ENCODE assay signal across 8 cellular contexts in genomic region chr14:23988610-23989363, GRCh38. TPM values are rescaled to one million over a fixed set of nuclear protein-coding genes. Genes with fewer than 3 reads are reported as not detected.
DNase-seq lines count a peak whose midpoint lies in the region; ATAC-seq and TF ChIP-seq lines count a peak whose summit lies in the region.
"Not testable (repeated sequence)": the region's sequence is repeated elsewhere in the genome, so short reads cannot be mapped to it uniquely, and the experiment has no call there.

Gene DHRS4L2, plus strand, starts transcription at chr14:23988929. Its CDS starts 19 bp downstream, at chr14:23988948.

- H3K4me1 ChIP-seq in duodenal mucosa (ENCODE audit: control insufficient read depth in 1 of 2, insufficient read depth in 2 of 2, low read length in 2 of 2): peaks cover 4 to 22% of the 10 kb centered on the region in 2 donors
- not testable (repeated sequence) for H3K4me1 ChIP-seq in right lobe of liver

- intact Hi-C loops in right lobe of liver (cut with DNase I): not testable (repeated sequence)

- not testable (repeated sequence) for H3K36me3 ChIP-seq in duodenal mucosa (ENCODE audit: control insufficient read depth in 1 of 2, insufficient read depth in 2 of 2, low read length in 2 of 2); right lobe of liver

- TF ChIP-seq CTCF in right lobe of liver (IDR thresholded peaks at IDR 0.05): not testable (repeated sequence)

- H3K27ac Mint-ChIP-seq in activated CD8-positive, alpha-beta T cell treated with anti-CD3 and anti-CD28 coated beads, Interleukin-2, amount 10 ng/mL, durations not matched to agents 7 days and 5 days: peak within 1 kb of the TSS; percentile 82

- peak; percentile 52 for DNase-seq in Ammon's horn (ENCODE audit: low spot score)
- DNase-seq in NCI-H774 (lab: John Stamatoyannopoulos, UW): peak; percentile 81
- peak; percentile 86 for DNase-seq in activated CD8-positive, alpha-beta T cell treated with anti-CD3 and anti-CD28 coated beads, Interleukin-2, amount 10 ng/mL, durations not matched to agents 7 days and 5 days
- DNase-seq in right lobe of liver: peak; percentile 92 to 94 (median 94)
- DNase-seq in stimulated activated CD4-positive, alpha-beta T cell treated with anti-CD3 and anti-CD28 coated beads, Interleukin-2, amount 100 ng/mL, for 24 hours: peak; percentile 84 to 91

- CTCF ChIA-PET in activated CD8-positive, alpha-beta T cell treated with anti-CD3 and anti-CD28 coated beads, Interleukin-2, amount 10 ng/mL, durations not matched to agents 7 days and 5 days (lab: Charles Lee): interaction anchor here (0.8 to 2.1 kb wide), 3 partner anchors 69 to 120 kb away, joined by 3 to 9 read pairs (median 4); no protein-coding TSS in a partner anchor

- POLR2A ChIA-PET in activated CD8-positive, alpha-beta T cell treated with anti-CD3 and anti-CD28 coated beads, Interleukin-2, amount 10 ng/mL, durations not matched to agents 7 days and 5 days (lab: Charles Lee): not testable (repeated sequence)

- ATAC-seq in HG03108 (IDR thresholded peaks at IDR 0.05; ENCODE audit: unreplicated experiment) (peak; percentile 87), right lobe of liver (peak; percentile 99 to 100 (median 100))
- peak; percentile 98 for ATAC-seq in activated CD8-positive, alpha-beta T cell treated with anti-CD3 and anti-CD28 coated beads, Interleukin-2, amount 10 ng/mL, durations not matched to agents 7 days and 5 days

- H3K9me3 Mint-ChIP-seq in activated CD8-positive, alpha-beta T cell treated with anti-CD3 and anti-CD28 coated beads, Interleukin-2, amount 10 ng/mL, durations not matched to agents 7 days and 5 days (ENCODE audit: insufficient read depth): not testable (repeated sequence)

- TF ChIP-seq POLR2A in GM19099 (IDR thresholded peaks at IDR 0.05; ENCODE audit: extremely low read depth, insufficient read length, low read depth) (peak; percentile 59), right lobe of liver (IDR thresholded peaks at IDR 0.05) (peak; percentile 72)

- H3K9ac ChIP-seq in duodenal mucosa (ENCODE audit: low read depth in 1 of 2, low read length in 2 of 2): peak within 1 kb of the TSS; percentile 37 to 74

- H3K9me3 ChIP-seq in duodenal mucosa (ENCODE audit: control insufficient read depth in 1 of 2, low read length in 2 of 2); right lobe of liver: not testable (repeated sequence)

- peak within 1 kb of the TSS; percentile 50 to 74 for H3K4me3 ChIP-seq in duodenal mucosa (ENCODE audit: low read depth in 1 of 2, low read length in 2 of 2)
- H3K4me3 ChIP-seq in right lobe of liver: peak within 1 kb of the TSS; percentile 50 to 59 (median 57)

- H3K27me3 ChIP-seq in duodenal mucosa (ENCODE audit: control insufficient read depth in 1 of 2, insufficient read depth in 2 of 2, low read length in 2 of 2); right lobe of liver: not testable (repeated sequence)

- peak within 1 kb of the TSS; percentile 20 for H3K27ac ChIP-seq in duodenal mucosa (ENCODE audit: low read depth, low read length)
- peak within 1 kb of the TSS; percentile 6 to 43 (median 33) for H3K27ac ChIP-seq in right lobe of liver

- H3K4me3 Mint-ChIP-seq in activated CD8-positive, alpha-beta T cell treated with anti-CD3 and anti-CD28 coated beads, Interleukin-2, amount 10 ng/mL, durations not matched to agents 7 days and 5 days: peak within 1 kb of the TSS; percentile 79

- H3K27me3 Mint-ChIP-seq in activated CD8-positive, alpha-beta T cell treated with anti-CD3 and anti-CD28 coated beads, Interleukin-2, amount 10 ng/mL, durations not matched to agents 7 days and 5 days (ENCODE audit: low read depth): not testable (repeated sequence)

- peaks cover 41% of the 10 kb centered on the region for H3K4me1 Mint-ChIP-seq in activated CD8-positive, alpha-beta T cell treated with anti-CD3 and anti-CD28 coated beads, Interleukin-2, amount 10 ng/mL, durations not matched to agents 7 days and 5 days (ENCODE audit: low read depth)

- peaks cover 11% of the 10 kb centered on the region for H3K36me3 Mint-ChIP-seq in activated CD8-positive, alpha-beta T cell treated with anti-CD3 and anti-CD28 coated beads, Interleukin-2, amount 10 ng/mL, durations not matched to agents 7 days and 5 days (ENCODE audit: low read depth)

- 12% methylated on average over 13 of the region's 40 CpGs for WGBS in right lobe of liver (ENCODE audit: insufficient coverage, low coverage, low lambda C conversion rate, missing lambda C conversion rate)

RNA-seq across cellular contexts. Expression of gene DHRS4L2, which starts in this region (rescaled TPM):
- 10 to 100 TPM; 17.7 to 19.1 TPM for total RNA-seq in activated CD8-positive, alpha-beta T cell treated with anti-CD3 and anti-CD28 coated beads, Interleukin-2, amount 10 ng/mL, durations not matched to agents 7 days and 5 days
- total RNA-seq in right lobe of liver: 10 to 100 TPM; 17.7 to 53.6 (median 32.3) TPM

Comparison
In these comparisons a context has a peak if more than half of its experiments do, and no peak if none do; other contexts are left out.
1. Peak in every context shown above with its lines: DNase-seq, ATAC-seq, H3K4me3 ChIP-seq and H3K27ac ChIP-seq.